Comparison of ENCODE assay signal across 21 cellular contexts in the genomic region with DNA sequence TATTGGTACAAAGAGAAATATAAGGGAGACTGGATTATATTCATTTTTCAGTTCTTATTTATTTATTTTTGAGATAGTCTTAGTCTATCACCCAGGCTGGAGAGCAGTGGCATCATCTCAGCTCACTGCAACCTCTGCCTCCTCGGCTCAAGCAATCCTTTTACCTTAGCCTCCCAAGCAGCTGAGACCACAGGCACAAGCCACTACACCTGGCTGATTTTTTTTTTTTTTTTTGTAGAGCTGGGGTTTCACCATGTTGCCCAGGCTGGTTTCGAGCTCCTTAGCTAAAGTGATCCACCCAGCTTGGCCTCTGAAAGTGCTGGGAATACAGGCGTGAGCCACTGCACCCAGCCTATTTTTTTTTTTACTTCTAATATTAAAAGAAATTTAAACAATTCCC.
"Had no signal": no experiment of that assay in that cellular context is flagged by ENCODE, and none has a peak within 500 bp of the region (broad histone marks: within the 10 kb centered on the region; RNA-seq: fewer than 3 reads in every experiment).

No MANE protein-coding gene starts in this region.

- H3K27me3 Mint-ChIP-seq: progenitor cell of endocrine pancreas had no signal

- H3K36me3 ChIP-seq: esophagus muscularis mucosa, gastroesophageal sphincter, neural progenitor cell, ovary, suprapubic skin, thyroid gland, upper lobe of right lung, vagina had no signal

- H2AFZ ChIP-seq: neural progenitor cell had no signal

- H3K4me2 ChIP-seq: neural progenitor cell, smooth muscle cell had no signal

- H3K4me3 Mint-ChIP-seq: immature natural killer cell; natural killer cell treated with Interleukin-12 subunit alpha and Interleukin-12 subunit beta and Interleukin-15 and Interleukin-18, amount 100 ng/mL, for 72 hours; neural progenitor cell had no signal

- H3K9ac ChIP-seq: neural progenitor cell had no signal

- ATAC-seq: gastroesophageal sphincter; left cardiac atrium; natural killer cell treated with Interleukin-12 subunit alpha and Interleukin-12 subunit beta and Interleukin-15 and Interleukin-18, amount 100 ng/mL, for 72 hours; right cardiac atrium had no signal

- H3K36me3 Mint-ChIP-seq: immature natural killer cell; natural killer cell treated with Interleukin-12 subunit alpha and Interleukin-12 subunit beta and Interleukin-15 and Interleukin-18, amount 100 ng/mL, for 72 hours; neural progenitor cell had no signal

- H3K4me1 ChIP-seq: neural progenitor cell had no signal

- H3K27ac ChIP-seq: esophagus muscularis mucosa, gastroesophageal sphincter, neural progenitor cell, ovary, suprapubic skin, thyroid gland, upper lobe of right lung, vagina had no signal

- H3K27me3 ChIP-seq: esophagus muscularis mucosa, gastroesophageal sphincter, neural progenitor cell, ovary, thyroid gland, upper lobe of right lung, vagina had no signal

- H3K27ac Mint-ChIP-seq: immature natural killer cell; natural killer cell treated with Interleukin-12 subunit alpha and Interleukin-12 subunit beta and Interleukin-15 and Interleukin-18, amount 100 ng/mL, for 72 hours; neural progenitor cell; progenitor cell of endocrine pancreas had no signal

- H3K4me3 ChIP-seq: esophagus muscularis mucosa, gastroesophageal sphincter, neural progenitor cell, ovary, smooth muscle cell, suprapubic skin, thyroid gland, upper lobe of right lung, vagina had no signal

- H3K9me3 Mint-ChIP-seq: immature natural killer cell; natural killer cell treated with Interleukin-12 subunit alpha and Interleukin-12 subunit beta and Interleukin-15 and Interleukin-18, amount 100 ng/mL, for 72 hours; neural progenitor cell had no signal

- DNase-seq: effector memory CD4-positive, alpha-beta T cell; foreskin fibroblast; glutamatergic neuron; immature natural killer cell; left cardiac atrium; mesendoderm; nucleus accumbens; ovary; right cardiac atrium; stimulated activated CD4-positive, alpha-beta T cell treated with anti-CD3 and anti-CD28 coated beads, Interleukin-2, amount 100 ng/mL, for 48 hours; stimulated activated naive CD4-positive, alpha-beta T cell treated with Interleukin-2 at 50 U/mL for 16 hours; thyroid gland; upper lobe of right lung had no signal

- H3K9me3 ChIP-seq: esophagus muscularis mucosa, gastroesophageal sphincter, ovary, suprapubic skin, thyroid gland, upper lobe of right lung, vagina had no signal
